ENCODE assay signal across 16 cellular contexts in the genomic region with DNA sequence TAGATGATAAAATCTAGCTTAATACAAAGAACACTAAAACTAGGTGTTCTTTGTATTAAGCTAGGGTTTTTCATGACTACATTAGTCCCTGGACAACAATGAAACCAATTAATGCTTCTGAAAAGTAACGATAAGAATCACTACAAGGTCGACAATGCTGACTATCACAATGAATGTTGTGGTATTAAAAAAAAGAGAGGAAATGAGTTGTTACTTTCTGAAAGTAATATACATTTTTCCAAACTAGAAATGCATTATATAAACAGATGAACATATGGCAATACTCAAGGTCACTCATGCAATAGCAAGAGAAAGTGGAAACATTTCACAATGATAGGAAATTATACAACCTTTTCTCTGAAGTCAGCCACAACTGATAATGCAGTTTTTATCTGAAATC. TPM values are rescaled to one million over a fixed set of nuclear protein-coding genes. Genes with fewer than 3 reads are reported as not detected.
DNase-seq lines count a peak whose midpoint lies in the region; ATAC-seq lines count a peak whose summit lies in the region.
"Had no signal": no experiment of that assay in that cellular context is flagged by ENCODE, and none has a peak within 500 bp of the region (broad histone marks: within the 10 kb centered on the region; RNA-seq: fewer than 3 reads in every experiment).

No MANE protein-coding gene starts in this region.

- H3K9me3 Mint-ChIP-seq in activated CD4-positive, alpha-beta T cell treated with anti-CD3 and anti-CD28 coated beads for 36 hours (ENCODE audit: low read depth): peaks cover 8% of the 10 kb centered on the region
- H3K9me3 Mint-ChIP-seq in activated naive CD8-positive, alpha-beta T cell treated with anti-CD3 and anti-CD28 coated beads, Interleukin-2, amount 50 U/mL, for 24 hours: peaks cover 8% of the 10 kb centered on the region
- peaks cover 2% of the 10 kb centered on the region for H3K9me3 Mint-ChIP-seq in natural killer cell treated with Interleukin-12 subunit alpha and Interleukin-12 subunit beta and Interleukin-15 and Interleukin-18, amount 100 ng/mL, for 72 hours
- H3K9me3 Mint-ChIP-seq: H9, mesothelial cell of epicardium had no signal

- CTCF ChIA-PET in activated CD4-positive, alpha-beta T cell treated with anti-CD3 and anti-CD28 coated beads for 36 hours (lab: Charles Lee): interaction anchor here (0.9 to 1.4 kb wide), 2 partner anchors 13 to 16 kb away, joined by 3 to 5 read pairs; no protein-coding TSS in a partner anchor

- intact Hi-C loops in activated CD4-positive, alpha-beta T cell treated with anti-CD3 and anti-CD28 coated beads for 36 hours (cut with DNase I, micrococcal nuclease): loop anchor here (1.0 to 5.0 kb wide), 6 partner anchors 79 to 286 kb away; a partner anchor contains a TSS

- ATAC-seq in activated CD4-positive, alpha-beta T cell treated with anti-CD3 and anti-CD28 coated beads for 36 hours: peak; percentile 53
- ATAC-seq in activated naive CD8-positive, alpha-beta T cell treated with anti-CD3 and anti-CD28 coated beads, Interleukin-2, amount 50 U/mL, for 24 hours: peak; percentile 29
- ATAC-seq in natural killer cell treated with Interleukin-12 subunit alpha and Interleukin-12 subunit beta and Interleukin-15 and Interleukin-18, amount 100 ng/mL, for 72 hours: peak; percentile 24 to 51
- no peak for ATAC-seq in HG03565 (IDR thresholded peaks at IDR 0.05; ENCODE audit: unreplicated experiment)
- ATAC-seq: A549, gastrocnemius medialis had no signal

- H3K4me3 Mint-ChIP-seq in activated CD4-positive, alpha-beta T cell treated with anti-CD3 and anti-CD28 coated beads for 36 hours: no peak overlapping the region
- no peak overlapping the region for H3K4me3 Mint-ChIP-seq in activated naive CD8-positive, alpha-beta T cell treated with anti-CD3 and anti-CD28 coated beads, Interleukin-2, amount 50 U/mL, for 24 hours
- peak overlapping the region; percentile 7 for H3K4me3 Mint-ChIP-seq in natural killer cell treated with Interleukin-12 subunit alpha and Interleukin-12 subunit beta and Interleukin-15 and Interleukin-18, amount 100 ng/mL, for 72 hours
- H3K4me3 Mint-ChIP-seq: H9, mesothelial cell of epicardium had no signal

- H3K36me3 Mint-ChIP-seq in activated CD4-positive, alpha-beta T cell treated with anti-CD3 and anti-CD28 coated beads for 36 hours (ENCODE audit: low read depth): peaks cover 52% of the 10 kb centered on the region
- peaks cover 59% of the 10 kb centered on the region for H3K36me3 Mint-ChIP-seq in activated naive CD8-positive, alpha-beta T cell treated with anti-CD3 and anti-CD28 coated beads, Interleukin-2, amount 50 U/mL, for 24 hours (ENCODE audit: low read depth)
- H3K36me3 Mint-ChIP-seq in natural killer cell treated with Interleukin-12 subunit alpha and Interleukin-12 subunit beta and Interleukin-15 and Interleukin-18, amount 100 ng/mL, for 72 hours: peaks cover 25% of the 10 kb centered on the region

- peak overlapping the region; percentile 44 for H3K27ac Mint-ChIP-seq in activated CD4-positive, alpha-beta T cell treated with anti-CD3 and anti-CD28 coated beads for 36 hours
- H3K27ac Mint-ChIP-seq in activated naive CD8-positive, alpha-beta T cell treated with anti-CD3 and anti-CD28 coated beads, Interleukin-2, amount 50 U/mL, for 24 hours: peak overlapping the region; percentile 70
- H3K27ac Mint-ChIP-seq in natural killer cell treated with Interleukin-12 subunit alpha and Interleukin-12 subunit beta and Interleukin-15 and Interleukin-18, amount 100 ng/mL, for 72 hours: peak overlapping the region; percentile 65 to 83
- H3K27ac Mint-ChIP-seq: H9, mesothelial cell of epicardium, progenitor cell of endocrine pancreas had no signal

- peaks cover 57% of the 10 kb centered on the region for H3K4me1 Mint-ChIP-seq in activated CD4-positive, alpha-beta T cell treated with anti-CD3 and anti-CD28 coated beads for 36 hours
- peaks cover 56% of the 10 kb centered on the region for H3K4me1 Mint-ChIP-seq in activated naive CD8-positive, alpha-beta T cell treated with anti-CD3 and anti-CD28 coated beads, Interleukin-2, amount 50 U/mL, for 24 hours
- H3K4me1 Mint-ChIP-seq in natural killer cell treated with Interleukin-12 subunit alpha and Interleukin-12 subunit beta and Interleukin-15 and Interleukin-18, amount 100 ng/mL, for 72 hours (ENCODE audit: low read depth in 2 of 2): peaks cover 18 to 25% of the 10 kb centered on the region in 2 donors

- H3K27me3 Mint-ChIP-seq in activated CD4-positive, alpha-beta T cell treated with anti-CD3 and anti-CD28 coated beads for 36 hours: no peaks in the 10 kb centered on the region
- no peaks in the 10 kb centered on the region for H3K27me3 Mint-ChIP-seq in activated naive CD8-positive, alpha-beta T cell treated with anti-CD3 and anti-CD28 coated beads, Interleukin-2, amount 50 U/mL, for 24 hours
- H3K27me3 Mint-ChIP-seq in natural killer cell treated with Interleukin-12 subunit alpha and Interleukin-12 subunit beta and Interleukin-15 and Interleukin-18, amount 100 ng/mL, for 72 hours: no peaks in the 10 kb centered on the region
- H3K27me3 Mint-ChIP-seq: progenitor cell of endocrine pancreas had no signal

- POLR2A ChIA-PET in activated CD4-positive, alpha-beta T cell treated with anti-CD3 and anti-CD28 coated beads for 36 hours (lab: Charles Lee): interaction anchor here (0.6 kb wide), 1 partner anchor 71 kb away, joined by 3 read pairs; no protein-coding TSS in a partner anchor

- no peak for DNase-seq in activated CD4-positive, alpha-beta T cell treated with anti-CD3 and anti-CD28 coated beads for 36 hours
- no peak for DNase-seq in activated CD4-positive, alpha-beta T cell treated with anti-CD3 and anti-CD28 coated beads, Interleukin-2, amount 50 U/mL, for 48 hours
- DNase-seq in HCEC 1CT (peak; percentile 60), DMS 273 (lab: John Stamatoyannopoulos, UW; ENCODE audit: unreplicated experiment) (no peak)
- no peak for DNase-seq in activated naive CD8-positive, alpha-beta T cell treated with anti-CD3 and anti-CD28 coated beads, Interleukin-2, amount 50 U/mL, for 24 hours
- no peak for DNase-seq in natural killer cell treated with Interleukin-12 subunit alpha and Interleukin-12 subunit beta and Interleukin-15 and Interleukin-18, amount 100 ng/mL, for 72 hours (ENCODE audit: low spot score)
- no peak for DNase-seq in stimulated activated CD4-positive, alpha-beta T cell treated with anti-CD3 and anti-CD28 coated beads, Interleukin-2, amount 100 ng/mL, for 48 hours
- DNase-seq: activated CD4-positive, CD25-positive, alpha-beta regulatory T cell; cortex of kidney; gastrocnemius medialis; H9; NCI-H226 had no signal

RNA-seq across cellular contexts. Expression of a gene that starts 19.0 kb away (rescaled TPM):
- 10 to 100 TPM; 48.4 to 59.6 TPM for total RNA-seq in activated CD4-positive, alpha-beta T cell treated with anti-CD3 and anti-CD28 coated beads for 36 hours
- total RNA-seq in natural killer cell treated with Interleukin-12 subunit alpha and Interleukin-12 subunit beta and Interleukin-15 and Interleukin-18, amount 100 ng/mL, for 72 hours: 10 to 100 TPM; 20.1 to 28.9 TPM
